In the genomic region with DNA sequence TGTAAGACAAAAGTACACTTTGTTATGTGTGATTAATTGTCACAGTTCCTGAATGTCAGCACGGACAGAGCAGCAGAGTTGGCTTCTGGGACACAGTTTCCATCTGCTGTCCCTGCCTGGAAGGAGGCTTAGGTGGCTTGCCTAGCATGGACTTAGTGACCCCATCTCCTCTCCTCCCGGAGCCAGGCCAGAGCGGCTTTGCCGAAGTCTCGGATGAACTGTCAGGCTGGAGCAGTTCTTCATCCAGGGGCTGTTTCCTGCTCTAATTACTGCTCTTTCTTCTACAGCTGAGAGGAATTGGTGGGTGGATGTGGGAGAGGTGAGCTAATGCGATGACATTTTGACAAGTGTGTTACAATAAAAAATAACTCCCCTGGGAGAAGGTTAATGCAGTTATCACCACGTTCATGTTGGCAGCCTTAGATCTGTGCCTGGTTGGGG, we compare ENCODE assay signal across 1 cellular context.
TF ChIP-seq lines count a peak whose summit lies in the region.

No MANE protein-coding gene starts in this region.

TF ChIP-seq in HEK293, 187 proteins besides CTCF, POLR2A, EP300 and RAD21 (continued from another document and continues in another):
- 0 out of 2 replicates have a peak, but pooled peaks have one; percentile 20 for TF ChIP-seq ZBTB44 (tag by site-specific recombination; IDR thresholded peaks at IDR 0.05)
- peak; percentile 55; the same call in 1 of the 2 replicates for TF ChIP-seq ZNF639 (tag by site-specific recombination; IDR thresholded peaks at IDR 0.05)
- peak; percentile 54; the same call in 1 of the 2 replicates for TF ChIP-seq ZFP69B (tag by site-specific recombination; IDR thresholded peaks at IDR 0.05)
- TF ChIP-seq, protein P1, sequence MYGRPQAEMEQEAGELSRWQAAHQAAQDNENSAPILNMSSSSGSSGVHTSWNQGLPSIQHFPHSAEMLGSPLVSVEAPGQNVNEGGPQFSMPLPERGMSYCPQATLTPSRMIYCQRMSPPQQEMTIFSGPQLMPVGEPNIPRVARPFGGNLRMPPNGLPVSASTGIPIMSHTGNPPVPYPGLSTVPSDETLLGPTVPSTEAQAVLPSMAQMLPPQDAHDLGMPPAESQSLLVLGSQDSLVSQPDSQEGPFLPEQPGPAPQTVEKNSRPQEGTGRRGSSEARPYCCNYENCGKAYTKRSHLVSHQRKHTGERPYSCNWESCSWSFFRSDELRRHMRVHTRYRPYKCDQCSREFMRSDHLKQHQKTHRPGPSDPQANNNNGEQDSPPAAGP (tag by site-specific recombination; IDR thresholded peaks at IDR 0.05), result peak; percentile 80
- TF ChIP-seq GLI4 (tag by site-specific recombination; IDR thresholded peaks at IDR 0.05), result no peak
- peak; percentile 86 for TF ChIP-seq TSHZ1 (tag by site-specific recombination; IDR thresholded peaks at IDR 0.05; ENCODE audit: borderline replicate concordance)
- TF ChIP-seq SP7 (tag by site-specific recombination; IDR thresholded peaks at IDR 0.05), result peak; percentile 97
- no peak for TF ChIP-seq ZNF596 (tag by site-specific recombination; IDR thresholded peaks at IDR 0.05)
- TF ChIP-seq ZFHX2 (tag by site-specific recombination; conservative IDR thresholded peaks at IDR 0.05), result peak; percentile 98
- TF ChIP-seq KLF1 (tag by site-specific recombination; IDR thresholded peaks at IDR 0.05), result peak; percentile 70; the same call in 1 of the 2 replicates
- TF ChIP-seq ZBTB8A (tag by site-specific recombination; IDR thresholded peaks at IDR 0.05), result no peak
- 0 out of 2 replicates have a peak, but pooled peaks have one; percentile 15 for TF ChIP-seq ZNF184 (tag by site-specific recombination; IDR thresholded peaks at IDR 0.05)
- TF ChIP-seq ZNF2 (tag by site-specific recombination; IDR thresholded peaks at IDR 0.05), result no peak; the same call in 1 of the 2 replicates
- TF ChIP-seq ZNF76 (tag by site-specific recombination; IDR thresholded peaks at IDR 0.05; ENCODE audit: borderline replicate concordance, low read depth), result peak; percentile 56; the same call in 1 of the 2 replicates
- TF ChIP-seq GLIS1 (tag by site-specific recombination; IDR thresholded peaks at IDR 0.05), result peak; percentile 69
- TF ChIP-seq ZNF610 (tag by site-specific recombination; IDR thresholded peaks at IDR 0.05; ENCODE audit: borderline replicate concordance), result no peak
- TF ChIP-seq ZBTB10 (tag by site-specific recombination; IDR thresholded peaks at IDR 0.05), result no peak
- TF ChIP-seq, protein P2, sequence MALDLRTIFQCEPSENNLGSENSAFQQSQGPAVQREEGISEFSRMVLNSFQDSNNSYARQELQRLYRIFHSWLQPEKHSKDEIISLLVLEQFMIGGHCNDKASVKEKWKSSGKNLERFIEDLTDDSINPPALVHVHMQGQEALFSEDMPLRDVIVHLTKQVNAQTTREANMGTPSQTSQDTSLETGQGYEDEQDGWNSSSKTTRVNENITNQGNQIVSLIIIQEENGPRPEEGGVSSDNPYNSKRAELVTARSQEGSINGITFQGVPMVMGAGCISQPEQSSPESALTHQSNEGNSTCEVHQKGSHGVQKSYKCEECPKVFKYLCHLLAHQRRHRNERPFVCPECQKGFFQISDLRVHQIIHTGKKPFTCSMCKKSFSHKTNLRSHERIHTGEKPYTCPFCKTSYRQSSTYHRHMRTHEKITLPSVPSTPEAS (tag by site-specific recombination; IDR thresholded peaks at IDR 0.05), result 0 out of 2 replicates have a peak, but pooled peaks have one; percentile 20
- no peak for TF ChIP-seq ZNF830 (tag by site-specific recombination; IDR thresholded peaks at IDR 0.05; ENCODE audit: low read depth)
- peak; percentile 52; the same call in 1 of the 2 replicates for TF ChIP-seq ZNF394 (tag by site-specific recombination; IDR thresholded peaks at IDR 0.05; ENCODE audit: borderline replicate concordance)
- no peak for TF ChIP-seq ZNF146 (tag by site-specific recombination; IDR thresholded peaks at IDR 0.05)
- 0 out of 2 replicates have a peak, but pooled peaks have one; percentile 46 for TF ChIP-seq INSM2 (tag by site-specific recombination; IDR thresholded peaks at IDR 0.05)
- no peak for TF ChIP-seq ZNF473 (tag by site-specific recombination; IDR thresholded peaks at IDR 0.05)
- TF ChIP-seq, protein P3, sequence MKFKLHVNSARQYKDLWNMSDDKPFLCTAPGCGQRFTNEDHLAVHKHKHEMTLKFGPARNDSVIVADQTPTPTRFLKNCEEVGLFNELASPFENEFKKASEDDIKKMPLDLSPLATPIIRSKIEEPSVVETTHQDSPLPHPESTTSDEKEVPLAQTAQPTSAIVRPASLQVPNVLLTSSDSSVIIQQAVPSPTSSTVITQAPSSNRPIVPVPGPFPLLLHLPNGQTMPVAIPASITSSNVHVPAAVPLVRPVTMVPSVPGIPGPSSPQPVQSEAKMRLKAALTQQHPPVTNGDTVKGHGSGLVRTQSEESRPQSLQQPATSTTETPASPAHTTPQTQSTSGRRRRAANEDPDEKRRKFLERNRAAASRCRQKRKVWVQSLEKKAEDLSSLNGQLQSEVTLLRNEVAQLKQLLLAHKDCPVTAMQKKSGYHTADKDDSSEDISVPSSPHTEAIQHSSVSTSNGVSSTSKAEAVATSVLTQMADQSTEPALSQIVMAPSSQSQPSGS (tag by site-specific recombination; IDR thresholded peaks at IDR 0.05; ENCODE audit: low read depth), result peak; percentile 34; the same call in 1 of the 2 replicates
- no peak for TF ChIP-seq ZNF16 (tag by site-specific recombination; IDR thresholded peaks at IDR 0.05; ENCODE audit: low read depth)
- TF ChIP-seq SP2 (tag by site-specific recombination; IDR thresholded peaks at IDR 0.05), result peak; percentile 46
- TF ChIP-seq, protein P4, sequence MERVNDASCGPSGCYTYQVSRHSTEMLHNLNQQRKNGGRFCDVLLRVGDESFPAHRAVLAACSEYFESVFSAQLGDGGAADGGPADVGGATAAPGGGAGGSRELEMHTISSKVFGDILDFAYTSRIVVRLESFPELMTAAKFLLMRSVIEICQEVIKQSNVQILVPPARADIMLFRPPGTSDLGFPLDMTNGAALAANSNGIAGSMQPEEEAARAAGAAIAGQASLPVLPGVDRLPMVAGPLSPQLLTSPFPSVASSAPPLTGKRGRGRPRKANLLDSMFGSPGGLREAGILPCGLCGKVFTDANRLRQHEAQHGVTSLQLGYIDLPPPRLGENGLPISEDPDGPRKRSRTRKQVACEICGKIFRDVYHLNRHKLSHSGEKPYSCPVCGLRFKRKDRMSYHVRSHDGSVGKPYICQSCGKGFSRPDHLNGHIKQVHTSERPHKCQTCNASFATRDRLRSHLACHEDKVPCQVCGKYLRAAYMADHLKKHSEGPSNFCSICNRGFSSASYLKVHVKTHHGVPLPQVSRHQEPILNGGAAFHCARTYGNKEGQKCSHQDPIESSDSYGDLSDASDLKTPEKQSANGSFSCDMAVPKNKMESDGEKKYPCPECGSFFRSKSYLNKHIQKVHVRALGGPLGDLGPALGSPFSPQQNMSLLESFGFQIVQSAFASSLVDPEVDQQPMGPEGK (tag by site-specific recombination; IDR thresholded peaks at IDR 0.05), result peak; percentile 74
- TF ChIP-seq, protein P5, sequence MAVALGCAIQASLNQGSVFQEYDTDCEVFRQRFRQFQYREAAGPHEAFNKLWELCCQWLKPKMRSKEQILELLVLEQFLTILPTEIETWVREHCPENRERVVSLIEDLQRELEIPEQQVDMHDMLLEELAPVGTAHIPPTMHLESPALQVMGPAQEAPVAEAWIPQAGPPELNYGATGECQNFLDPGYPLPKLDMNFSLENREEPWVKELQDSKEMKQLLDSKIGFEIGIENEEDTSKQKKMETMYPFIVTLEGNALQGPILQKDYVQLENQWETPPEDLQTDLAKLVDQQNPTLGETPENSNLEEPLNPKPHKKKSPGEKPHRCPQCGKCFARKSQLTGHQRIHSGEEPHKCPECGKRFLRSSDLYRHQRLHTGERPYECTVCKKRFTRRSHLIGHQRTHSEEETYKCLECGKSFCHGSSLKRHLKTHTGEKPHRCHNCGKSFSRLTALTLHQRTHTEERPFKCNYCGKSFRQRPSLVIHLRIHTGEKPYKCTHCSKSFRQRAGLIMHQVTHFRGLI (tag by site-specific recombination; IDR thresholded peaks at IDR 0.05), result peak; percentile 72
- peak; percentile 88 for TF ChIP-seq ZNF24 (tag by site-specific recombination; IDR thresholded peaks at IDR 0.05)
- TF ChIP-seq TCF7L2 (IDR thresholded peaks at IDR 0.05; ENCODE audit: borderline replicate concordance, low read depth, low read length), result peak; percentile 68; the same call in 1 of the 2 replicates
- peak; percentile 92 for TF ChIP-seq ZNF843 (tag by site-specific recombination; IDR thresholded peaks at IDR 0.05)
- TF ChIP-seq KLF10 (tag by site-specific recombination; IDR thresholded peaks at IDR 0.05), result peak; percentile 71
- TF ChIP-seq FEZF1 (tag by site-specific recombination; IDR thresholded peaks at IDR 0.05), result peak; percentile 70
- 0 out of 2 replicates have a peak, but pooled peaks have one; percentile 44 for TF ChIP-seq ZEB2 (tag by site-specific recombination; IDR thresholded peaks at IDR 0.05)
- TF ChIP-seq ZNF302 (tag by site-specific recombination; IDR thresholded peaks at IDR 0.05; ENCODE audit: low read depth), result no peak
